In the genomic region with DNA sequence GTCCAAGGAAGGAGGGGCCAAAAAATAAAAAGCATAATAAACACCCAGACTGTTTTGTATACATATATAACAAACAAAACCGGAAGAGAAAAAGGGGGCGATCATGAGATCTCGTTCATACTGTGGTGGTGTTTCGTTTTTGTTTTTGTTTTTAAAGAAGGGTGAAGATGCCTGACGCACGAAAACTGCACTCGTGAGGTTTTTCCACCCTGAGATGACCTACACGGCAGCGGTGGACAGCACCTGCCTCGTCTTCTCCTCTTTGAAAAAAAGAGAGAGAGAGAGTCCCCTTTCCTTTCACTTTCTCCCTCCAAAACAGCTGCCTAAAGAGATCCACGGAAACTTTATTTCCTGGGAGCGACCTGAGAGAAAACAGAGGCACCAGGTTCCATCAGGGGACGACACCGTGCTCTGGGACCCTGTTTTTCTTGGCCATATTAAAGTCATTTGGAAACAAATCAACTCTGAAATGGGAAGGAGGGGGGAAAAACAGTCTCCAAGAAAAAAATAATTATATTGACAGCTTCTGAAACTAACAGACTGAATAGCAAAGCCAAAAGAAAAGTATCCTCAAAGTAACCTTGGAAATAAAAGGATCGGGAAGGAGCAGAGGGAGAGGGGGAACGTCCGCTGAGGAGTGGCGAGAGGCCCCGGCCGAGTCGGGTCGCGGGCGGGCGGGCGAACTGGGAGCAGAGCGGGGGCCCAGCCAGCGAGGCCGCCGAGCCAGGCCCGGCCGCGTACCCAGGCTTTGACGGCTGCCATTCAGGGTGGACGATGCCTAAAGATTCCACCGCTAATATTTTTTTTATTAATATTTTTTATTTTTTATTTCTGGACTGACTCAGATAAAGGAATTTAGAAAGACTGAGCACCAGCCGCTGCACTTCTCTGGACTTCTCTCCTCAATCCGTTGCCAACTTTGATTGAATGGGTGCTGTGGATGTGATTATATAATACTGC, we compare ENCODE assay signal across 10 cellular contexts. TPM values are rescaled to one million over a fixed set of nuclear protein-coding genes. Genes with fewer than 3 reads are reported as not detected.
A peak's percentile ranks its signal among the peaks of the same experiment; 100 is the strongest.
DNase-seq lines count a peak whose midpoint lies in the region; ATAC-seq and TF ChIP-seq lines count a peak whose summit lies in the region.
"Had no signal": no experiment of that assay in that cellular context is flagged by ENCODE, and none has a peak within 500 bp of the region (broad histone marks: within the 10 kb centered on the region; RNA-seq: fewer than 3 reads in every experiment).

No MANE protein-coding gene starts in this region.

- POLR2A ChIA-PET in MCF 10A (lab: Yijun Ruan, JAX), result no interaction called here
- POLR2A ChIA-PET in activated CD8-positive, alpha-beta T cell treated with anti-CD3 and anti-CD28 coated beads for 36 hours (lab: Charles Lee), result no interaction called here

- DNase-seq in breast epithelium (ENCODE audit: low spot score in 2 of 2) (no peak), MCF 10A (ENCODE audit: unreplicated experiment) (no peak), kidney tubule cell (ENCODE audit: low spot score) (peak; percentile 53), type B pancreatic cell (ENCODE audit: extremely low spot score, unreplicated experiment) (no peak), Kasumi-1 (lab: John Stamatoyannopoulos, UW) (no peak), adrenal gland (no peak), AG08396 (ENCODE audit: low spot score) (no peak)
- no peak for DNase-seq in activated CD8-positive, alpha-beta T cell treated with anti-CD3 and anti-CD28 coated beads for 36 hours
- DNase-seq: thyroid gland had no signal

- no peak overlapping the region for H3K4me3 Mint-ChIP-seq in MCF 10A (ENCODE audit: unreplicated experiment)
- H3K4me3 Mint-ChIP-seq in activated CD8-positive, alpha-beta T cell treated with anti-CD3 and anti-CD28 coated beads for 36 hours, result peak overlapping the region; percentile 59
- H3K4me3 Mint-ChIP-seq in type B pancreatic cell, result peak overlapping the region; percentile 74

- peak overlapping the region; percentile 0 to 60 (median 15) for H3K4me3 ChIP-seq in breast epithelium
- peak overlapping the region in 1 of 4 donors; percentile 5 for H3K4me3 ChIP-seq in adrenal gland
- H3K4me3 ChIP-seq: thyroid gland had no signal

- H3K27ac Mint-ChIP-seq in MCF 10A (ENCODE audit: low read depth, unreplicated experiment) (no peak overlapping the region), type B pancreatic cell (peak overlapping the region; percentile 54)
- H3K27ac Mint-ChIP-seq in activated CD8-positive, alpha-beta T cell treated with anti-CD3 and anti-CD28 coated beads for 36 hours, result no peak overlapping the region

- H3K36me3 ChIP-seq in breast epithelium, result no peaks in the 10 kb centered on the region
- H3K36me3 ChIP-seq in adrenal gland (replicated peaks in 1 of 2), result no peaks in the 10 kb centered on the region
- H3K36me3 ChIP-seq: thyroid gland had no signal

- no peak for TF ChIP-seq CTCF in breast epithelium (IDR thresholded peaks at IDR 0.05)
- TF ChIP-seq CTCF in MCF 10A (IDR thresholded peaks at IDR 0.05; ENCODE audit: unreplicated experiment), result no peak
- TF ChIP-seq CTCF in activated CD8-positive, alpha-beta T cell treated with anti-CD3 and anti-CD28 coated beads for 36 hours (IDR thresholded peaks at IDR 0.05), result no peak
- no peak for TF ChIP-seq CTCF in type B pancreatic cell (conservative IDR thresholded peaks at IDR 0.05)
- no peak for TF ChIP-seq CTCF in adrenal gland (IDR thresholded peaks at IDR 0.05)

- H3K27me3 ChIP-seq in breast epithelium, result peaks cover 9 to 87% of the 10 kb centered on the region in 2 donors
- H3K27me3 ChIP-seq in adrenal gland, result peaks cover 84% of the 10 kb centered on the region

- CTCF ChIA-PET in MCF 10A (lab: Yijun Ruan, JAX), result interaction anchor here (0.7 to 1.4 kb wide), 2 partner anchors 7 to 36 kb away, joined by 3 to 6 read pairs; no protein-coding TSS in a partner anchor
- CTCF ChIA-PET in activated CD8-positive, alpha-beta T cell treated with anti-CD3 and anti-CD28 coated beads for 36 hours (lab: Charles Lee), result interaction anchor here (1.0 to 3.2 kb wide), 2 partner anchors 8 to 10 kb away, joined by 10 to 11 read pairs; no protein-coding TSS in a partner anchor

- H3K4me1 ChIP-seq in breast epithelium (no peaks in the 10 kb centered on the region), adrenal gland (replicated peaks in 1 of 2) (peaks cover 0 to 25% of the 10 kb centered on the region in 2 donors)

- ATAC-seq in activated CD8-positive, alpha-beta T cell treated with anti-CD3 and anti-CD28 coated beads for 36 hours, result no peak

- H3K9me3 ChIP-seq in breast epithelium (peaks cover 0 to 4% of the 10 kb centered on the region in 2 donors), adrenal gland (replicated peaks in 1 of 3) (no peaks in the 10 kb centered on the region)
- H3K9me3 ChIP-seq: thyroid gland had no signal

- intact Hi-C loops in breast epithelium (cut with DNase I; ENCODE audit: low total_unique reads), result no loop called here
- intact Hi-C loops in MCF 10A (cut with micrococcal nuclease), result no loop called here
- intact Hi-C loops in activated CD8-positive, alpha-beta T cell treated with anti-CD3 and anti-CD28 coated beads for 36 hours (cut with micrococcal nuclease), result no loop called here
- intact Hi-C loops in adrenal gland (cut with DNase I), result no loop called here

- H3K9me3 Mint-ChIP-seq in MCF 10A (ENCODE audit: unreplicated experiment), result no peaks in the 10 kb centered on the region
- peaks cover 2% of the 10 kb centered on the region for H3K9me3 Mint-ChIP-seq in activated CD8-positive, alpha-beta T cell treated with anti-CD3 and anti-CD28 coated beads for 36 hours
- no peaks in the 10 kb centered on the region for H3K9me3 Mint-ChIP-seq in type B pancreatic cell

- 13 to 17% (median 14%) methylated on average over 38 of the region's 38 CpGs for WGBS in adrenal gland, 4 donors

- no peak for TF ChIP-seq POLR2A in breast epithelium (IDR thresholded peaks at IDR 0.05)
- TF ChIP-seq POLR2A in adrenal gland (IDR thresholded peaks at IDR 0.05), result no peak

- H3K27ac ChIP-seq in breast epithelium (no peak overlapping the region), adrenal gland (no peak overlapping the region)
- H3K27ac ChIP-seq: thyroid gland had no signal

- BruUV-seq in MCF 10A (replicated peaks; lab: Mats Ljungman, UMichigan), result no TSS peak

- no peaks in the 10 kb centered on the region for H3K4me1 Mint-ChIP-seq in MCF 10A (ENCODE audit: insufficient read depth, unreplicated experiment)
- peaks cover 29% of the 10 kb centered on the region for H3K4me1 Mint-ChIP-seq in activated CD8-positive, alpha-beta T cell treated with anti-CD3 and anti-CD28 coated beads for 36 hours (ENCODE audit: low read depth)
- peaks cover 25% of the 10 kb centered on the region for H3K4me1 Mint-ChIP-seq in type B pancreatic cell (ENCODE audit: unreplicated experiment)

- H3K36me3 Mint-ChIP-seq in MCF 10A (ENCODE audit: insufficient read depth, unreplicated experiment), result no peaks in the 10 kb centered on the region
- H3K36me3 Mint-ChIP-seq in activated CD8-positive, alpha-beta T cell treated with anti-CD3 and anti-CD28 coated beads for 36 hours (ENCODE audit: low read depth), result peaks cover 3% of the 10 kb centered on the region
- H3K36me3 Mint-ChIP-seq in type B pancreatic cell, result peaks cover 3% of the 10 kb centered on the region

- H3K27me3 Mint-ChIP-seq in MCF 10A (ENCODE audit: insufficient read depth, unreplicated experiment), result peaks cover 24% of the 10 kb centered on the region
- H3K27me3 Mint-ChIP-seq in activated CD8-positive, alpha-beta T cell treated with anti-CD3 and anti-CD28 coated beads for 36 hours, result peaks cover 71% of the 10 kb centered on the region
- peaks cover 81% of the 10 kb centered on the region for H3K27me3 Mint-ChIP-seq in type B pancreatic cell

RNA-seq across cellular contexts. Expression of a gene that starts 3.6 kb away (rescaled TPM):
- total RNA-seq in breast epithelium (1 to 10 TPM in 1 of 3 donors, under 1 TPM in 2; 0.32 to 3.4 (median 0.98) TPM), MCF 10A (2022) (not detected in 2 replicates), type B pancreatic cell (ENCODE audit: low replicate concordance) (0.14 and 2.1 TPM in 2 replicates), adrenal gland (under 1 TPM in 4 of 8 donors, not detected in 4; 0.06 to 0.14 (median 0.11) TPM)
- total RNA-seq in activated CD8-positive, alpha-beta T cell treated with anti-CD3 and anti-CD28 coated beads for 36 hours, result not detected
- under 1 TPM; 0.03 to 0.18 (median 0.16) TPM for polyA plus RNA-seq in adrenal gland
- total RNA-seq: pulmonary artery endothelial cell had no signal
